ENCODE assay signal across 2 cellular contexts in the genomic region with DNA sequence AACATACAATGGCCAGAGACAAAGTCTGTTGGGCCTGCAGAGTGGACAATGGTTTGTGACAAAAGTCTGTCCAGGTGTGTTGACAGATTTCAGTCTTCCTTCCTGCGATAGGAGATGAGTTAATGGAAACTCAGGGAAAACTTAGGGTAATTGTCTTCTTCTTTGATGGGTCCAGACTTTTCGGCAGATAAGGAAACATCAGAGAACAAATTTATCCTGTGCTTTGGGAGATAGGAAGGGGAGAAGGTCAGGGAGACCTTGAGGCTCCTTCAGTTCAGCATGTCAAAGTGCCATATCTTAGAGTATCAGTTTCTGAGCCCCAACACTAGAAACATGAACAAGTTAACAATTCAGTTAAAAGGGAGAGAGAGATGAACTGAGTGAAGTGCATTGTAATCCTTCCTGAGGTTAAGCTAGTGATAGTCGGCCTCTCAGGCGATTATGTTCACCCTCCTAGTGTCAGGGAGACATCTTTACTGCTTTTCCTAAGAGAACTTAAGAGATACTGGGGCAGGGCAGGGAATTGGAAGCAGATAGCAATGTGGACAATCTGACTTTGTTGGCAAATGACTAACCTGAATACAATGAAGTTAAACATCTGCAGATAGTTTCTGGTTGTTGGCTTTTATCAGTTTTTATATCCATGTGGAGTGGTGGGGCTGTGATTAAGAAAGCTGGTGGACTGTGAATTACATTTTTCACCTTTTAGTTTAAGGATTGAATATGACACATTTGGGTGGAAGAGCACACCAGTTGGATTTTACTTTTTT.
A peak's percentile ranks its signal among the peaks of the same experiment; 100 is the strongest.
TF ChIP-seq lines count a peak whose summit lies in the region.

No MANE protein-coding gene starts in this region.

TF ChIP-seq in A549, 52 proteins besides CTCF, POLR2A, EP300 and RAD21 (continued from another document):
- TF ChIP-seq MYC (IDR thresholded peaks at IDR 0.05; ENCODE audit: borderline replicate concordance, low read length): no peak

TF ChIP-seq in HepG2, 621 proteins besides CTCF, POLR2A, EP300 and RAD21 (continued from another document and continues in another):
- TF ChIP-seq, protein P1, sequence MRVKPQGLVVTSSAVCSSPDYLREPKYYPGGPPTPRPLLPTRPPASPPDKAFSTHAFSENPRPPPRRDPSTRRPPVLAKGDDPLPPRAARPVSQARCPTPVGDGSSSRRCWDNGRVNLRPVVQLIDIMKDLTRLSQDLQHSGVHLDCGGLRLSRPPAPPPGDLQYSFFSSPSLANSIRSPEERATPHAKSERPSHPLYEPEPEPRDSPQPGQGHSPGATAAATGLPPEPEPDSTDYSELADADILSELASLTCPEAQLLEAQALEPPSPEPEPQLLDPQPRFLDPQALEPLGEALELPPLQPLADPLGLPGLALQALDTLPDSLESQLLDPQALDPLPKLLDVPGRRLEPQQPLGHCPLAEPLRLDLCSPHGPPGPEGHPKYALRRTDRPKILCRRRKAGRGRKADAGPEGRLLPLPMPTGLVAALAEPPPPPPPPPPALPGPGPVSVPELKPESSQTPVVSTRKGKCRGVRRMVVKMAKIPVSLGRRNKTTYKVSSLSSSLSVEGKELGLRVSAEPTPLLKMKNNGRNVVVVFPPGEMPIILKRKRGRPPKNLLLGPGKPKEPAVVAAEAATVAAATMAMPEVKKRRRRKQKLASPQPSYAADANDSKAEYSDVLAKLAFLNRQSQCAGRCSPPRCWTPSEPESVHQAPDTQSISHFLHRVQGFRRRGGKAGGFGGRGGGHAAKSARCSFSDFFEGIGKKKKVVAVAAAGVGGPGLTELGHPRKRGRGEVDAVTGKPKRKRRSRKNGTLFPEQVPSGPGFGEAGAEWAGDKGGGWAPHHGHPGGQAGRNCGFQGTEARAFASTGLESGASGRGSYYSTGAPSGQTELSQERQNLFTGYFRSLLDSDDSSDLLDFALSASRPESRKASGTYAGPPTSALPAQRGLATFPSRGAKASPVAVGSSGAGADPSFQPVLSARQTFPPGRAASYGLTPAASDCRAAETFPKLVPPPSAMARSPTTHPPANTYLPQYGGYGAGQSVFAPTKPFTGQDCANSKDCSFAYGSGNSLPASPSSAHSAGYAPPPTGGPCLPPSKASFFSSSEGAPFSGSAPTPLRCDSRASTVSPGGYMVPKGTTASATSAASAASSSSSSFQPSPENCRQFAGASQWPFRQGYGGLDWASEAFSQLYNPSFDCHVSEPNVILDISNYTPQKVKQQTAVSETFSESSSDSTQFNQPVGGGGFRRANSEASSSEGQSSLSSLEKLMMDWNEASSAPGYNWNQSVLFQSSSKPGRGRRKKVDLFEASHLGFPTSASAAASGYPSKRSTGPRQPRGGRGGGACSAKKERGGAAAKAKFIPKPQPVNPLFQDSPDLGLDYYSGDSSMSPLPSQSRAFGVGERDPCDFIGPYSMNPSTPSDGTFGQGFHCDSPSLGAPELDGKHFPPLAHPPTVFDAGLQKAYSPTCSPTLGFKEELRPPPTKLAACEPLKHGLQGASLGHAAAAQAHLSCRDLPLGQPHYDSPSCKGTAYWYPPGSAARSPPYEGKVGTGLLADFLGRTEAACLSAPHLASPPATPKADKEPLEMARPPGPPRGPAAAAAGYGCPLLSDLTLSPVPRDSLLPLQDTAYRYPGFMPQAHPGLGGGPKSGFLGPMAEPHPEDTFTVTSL (CRISPR knock-in tag; IDR thresholded peaks at IDR 0.05; ENCODE audit: borderline replicate concordance): no peak
- no peak for TF ChIP-seq ZFP91 (CRISPR knock-in tag; IDR thresholded peaks at IDR 0.05; ENCODE audit: borderline replicate concordance)
- TF ChIP-seq ZNF138 (CRISPR knock-in tag; IDR thresholded peaks at IDR 0.05; ENCODE audit: low read depth): no peak
- TF ChIP-seq PHF21A (CRISPR knock-in tag; IDR thresholded peaks at IDR 0.05): no peak
- no peak for TF ChIP-seq SNAPC4 (CRISPR knock-in tag; IDR thresholded peaks at IDR 0.05)
- TF ChIP-seq TCF7 (IDR thresholded peaks at IDR 0.05; ENCODE audit: low read depth): peak; percentile 29
- no peak for TF ChIP-seq ARID2 (CRISPR knock-in tag; IDR thresholded peaks at IDR 0.05; ENCODE audit: borderline replicate concordance)
- TF ChIP-seq ZNF207 (IDR thresholded peaks at IDR 0.05; ENCODE audit: borderline replicate concordance): no peak
- TF ChIP-seq PLSCR1 (CRISPR knock-in tag; IDR thresholded peaks at IDR 0.05; ENCODE audit: borderline replicate concordance): no peak
- no peak for TF ChIP-seq ZIK1 (CRISPR knock-in tag; IDR thresholded peaks at IDR 0.05; ENCODE audit: borderline replicate concordance, low read depth)
- no peak for TF ChIP-seq HNRNPUL1 (IDR thresholded peaks at IDR 0.05; ENCODE audit: low read depth, low read length)
- TF ChIP-seq HDAC1 (CRISPR knock-in tag; IDR thresholded peaks at IDR 0.05): no peak
- no peak for TF ChIP-seq CREM (IDR thresholded peaks at IDR 0.05)
- TF ChIP-seq CREM (CRISPR knock-in tag; IDR thresholded peaks at IDR 0.05): no peak
- TF ChIP-seq KLF16 (CRISPR knock-in tag; IDR thresholded peaks at IDR 0.05): no peak
- no peak for TF ChIP-seq KLF6 (CRISPR knock-in tag; IDR thresholded peaks at IDR 0.05)
- TF ChIP-seq FOXO1 (CRISPR knock-in tag; IDR thresholded peaks at IDR 0.05): no peak
- peak; percentile 100 for TF ChIP-seq ZNF101 (CRISPR knock-in tag; IDR thresholded peaks at IDR 0.05; ENCODE audit: borderline replicate concordance, low read depth)
- TF ChIP-seq YEATS4 (CRISPR knock-in tag; IDR thresholded peaks at IDR 0.05; ENCODE audit: borderline replicate concordance): peak; percentile 6; the same call in 1 of the 2 replicates
- no peak for TF ChIP-seq MBNL3 (CRISPR knock-in tag; conservative IDR thresholded peaks at IDR 0.05)
- TF ChIP-seq CCAR2 (optimal IDR thresholded peaks at IDR 0.05; ENCODE audit: low read depth, low read length): no peak
- no peak for TF ChIP-seq SALL2 (CRISPR knock-in tag; IDR thresholded peaks at IDR 0.05)
- no peak for TF ChIP-seq CENPX (CRISPR knock-in tag; IDR thresholded peaks at IDR 0.05)
- no peak for TF ChIP-seq HOXA9 (CRISPR knock-in tag; IDR thresholded peaks at IDR 0.05; ENCODE audit: borderline replicate concordance)
- TF ChIP-seq ZNF792 (CRISPR knock-in tag; IDR thresholded peaks at IDR 0.05): peak; percentile 49; the same call in 1 of the 2 replicates
- TF ChIP-seq, protein P2, sequence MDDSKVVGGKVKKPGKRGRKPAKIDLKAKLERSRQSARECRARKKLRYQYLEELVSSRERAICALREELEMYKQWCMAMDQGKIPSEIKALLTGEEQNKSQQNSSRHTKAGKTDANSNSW (CRISPR knock-in tag; IDR thresholded peaks at IDR 0.05; ENCODE audit: borderline replicate concordance): no peak
- TF ChIP-seq SP5 (CRISPR knock-in tag; IDR thresholded peaks at IDR 0.05; ENCODE audit: borderline replicate concordance, low read depth): no peak
- no peak for TF ChIP-seq ZNF816 (CRISPR knock-in tag; IDR thresholded peaks at IDR 0.05; ENCODE audit: borderline replicate concordance)
- no peak for TF ChIP-seq HNRNPK (IDR thresholded peaks at IDR 0.05; ENCODE audit: low read depth, low read length, poor library complexity, severe bottlenecking)
- no peak for TF ChIP-seq HIVEP1 (CRISPR knock-in tag; IDR thresholded peaks at IDR 0.05)
- no peak for TF ChIP-seq ZNF431 (CRISPR knock-in tag; IDR thresholded peaks at IDR 0.05; ENCODE audit: borderline replicate concordance, low read depth)
- TF ChIP-seq MIER3 (CRISPR knock-in tag; IDR thresholded peaks at IDR 0.05; ENCODE audit: borderline replicate concordance): 0 out of 2 replicates have a peak, but pooled peaks have one; percentile 13
- TF ChIP-seq FOXA3 (CRISPR knock-in tag; IDR thresholded peaks at IDR 0.05): no peak
- no peak for TF ChIP-seq GATAD2A (CRISPR knock-in tag; IDR thresholded peaks at IDR 0.05)
- 0 out of 2 replicates have a peak, but pooled peaks have one; percentile 5 for TF ChIP-seq THAP11 (CRISPR knock-in tag; IDR thresholded peaks at IDR 0.05)
- TF ChIP-seq PREB (CRISPR knock-in tag; IDR thresholded peaks at IDR 0.05): no peak
- 0 out of 2 replicates have a peak, but pooled peaks have one; percentile 19 for TF ChIP-seq RFXANK (CRISPR knock-in tag; IDR thresholded peaks at IDR 0.05)
- TF ChIP-seq REL (CRISPR knock-in tag; conservative IDR thresholded peaks at IDR 0.05): no peak
- no peak for TF ChIP-seq TEAD3 (CRISPR knock-in tag; optimal IDR thresholded peaks at IDR 0.05; ENCODE audit: borderline replicate concordance)
- no peak for TF ChIP-seq RBM39 (IDR thresholded peaks at IDR 0.05; ENCODE audit: low read depth, low read length, poor library complexity, severe bottlenecking)
- TF ChIP-seq ZNF772 (CRISPR knock-in tag; IDR thresholded peaks at IDR 0.05): no peak
- TF ChIP-seq ZFX (CRISPR knock-in tag; IDR thresholded peaks at IDR 0.05; ENCODE audit: low read depth): no peak
- TF ChIP-seq ZNF354B (CRISPR knock-in tag; IDR thresholded peaks at IDR 0.05): no peak
- 0 out of 2 replicates have a peak, but pooled peaks have one; percentile 5 for TF ChIP-seq ZFY (CRISPR knock-in tag; IDR thresholded peaks at IDR 0.05)
- TF ChIP-seq ZNF160 (CRISPR knock-in tag; IDR thresholded peaks at IDR 0.05): no peak
- TF ChIP-seq HDAC6 (IDR thresholded peaks at IDR 0.05; ENCODE audit: low read depth, low read length): no peak
- TF ChIP-seq DMAP1 (CRISPR knock-in tag; IDR thresholded peaks at IDR 0.05): no peak
- no peak for TF ChIP-seq ZNF484 (CRISPR knock-in tag; IDR thresholded peaks at IDR 0.05; ENCODE audit: borderline replicate concordance, low read depth)
- TF ChIP-seq ESRRA (CRISPR knock-in tag; IDR thresholded peaks at IDR 0.05; ENCODE audit: low read depth): no peak
- TF ChIP-seq ETV5 (CRISPR knock-in tag; IDR thresholded peaks at IDR 0.05; ENCODE audit: borderline replicate concordance): no peak
- no peak for TF ChIP-seq HINFP (CRISPR knock-in tag; IDR thresholded peaks at IDR 0.05; ENCODE audit: low read depth)
- TF ChIP-seq ZBTB20 (CRISPR knock-in tag; IDR thresholded peaks at IDR 0.05; ENCODE audit: borderline replicate concordance, low read depth): no peak
- no peak for TF ChIP-seq NFE2L2 (IDR thresholded peaks at IDR 0.05; ENCODE audit: low read length)
- TF ChIP-seq ZKSCAN5 (CRISPR knock-in tag; IDR thresholded peaks at IDR 0.05): no peak
